Comparison of ENCODE assay signal across 33 cellular contexts in the genomic region with DNA sequence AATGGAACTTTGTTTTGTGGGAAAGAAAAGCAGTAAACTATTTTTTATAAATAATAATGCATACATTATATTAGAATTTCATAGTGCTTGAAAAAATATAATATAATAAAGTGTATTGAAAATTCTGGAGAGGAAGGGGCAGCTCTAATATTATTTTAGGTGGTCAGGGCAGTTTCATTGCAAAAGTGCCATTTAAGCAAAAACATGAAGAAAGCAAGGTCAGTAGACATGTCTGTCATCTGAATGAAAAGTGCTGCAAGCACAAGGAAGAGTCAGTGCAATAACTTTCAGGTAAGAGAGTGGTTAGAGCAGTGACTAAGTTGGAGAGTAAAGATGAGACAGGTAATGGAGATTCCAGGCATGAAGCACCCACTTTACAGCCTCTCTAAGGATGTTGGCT.
"Had no signal": no experiment of that assay in that cellular context is flagged by ENCODE, and none has a peak within 500 bp of the region (broad histone marks: within the 10 kb centered on the region; RNA-seq: fewer than 3 reads in every experiment).

No MANE protein-coding gene starts in this region.

- H3K9me3 ChIP-seq: adrenal gland, ascending aorta, body of pancreas, breast epithelium had no signal

- FAIRE-seq: astrocyte, bronchial epithelial cell had no signal

- H3K27me3 ChIP-seq: adrenal gland, ascending aorta, body of pancreas, breast epithelium, cardiac muscle cell had no signal

- H3K4me1 ChIP-seq: adrenal gland, ascending aorta, body of pancreas, breast epithelium had no signal

- DNase-seq: activated effector memory CD4-positive, alpha-beta T cell treated with anti-CD3 and anti-CD28 coated beads, Interleukin-2, amount 50 U/mL, for 16 hours; activated effector memory CD4-positive, alpha-beta T cell treated with Interleukin-2 at 50 U/mL for 16 hours; activated gamma-delta T cell; activated gamma-delta T cell treated with Interleukin-2 at 50 U/mL for 16 hours; activated naive CD4-positive, alpha-beta T cell; activated naive CD4-positive, alpha-beta T cell treated with anti-CD3 and anti-CD28 coated beads for 36 hours; activated naive CD4-positive, alpha-beta T cell treated with anti-CD3 and anti-CD28 coated beads, Interleukin-2, amount 10 ng/mL, durations not matched to agents 7 days and 5 days; activated naive CD4-positive, alpha-beta T cell treated with anti-CD3 and anti-CD28 coated beads, Interleukin-2, amount 50 U/mL, for 16 hours; activated naive CD4-positive, alpha-beta T cell treated with Interleukin-2 at 50 U/mL for 16 hours; activated naive CD8-positive, alpha-beta T cell treated with anti-CD3 and anti-CD28 coated beads for 36 hours; activated naive CD8-positive, alpha-beta T cell treated with anti-CD3 and anti-CD28 coated beads, Interleukin-2, amount 10 ng/mL, durations not matched to agents 7 days and 5 days; activated naive CD8-positive, alpha-beta T cell treated with anti-CD3 and anti-CD28 coated beads, Interleukin-2, amount 50 U/mL, for 24 hours; activated T-cell treated with anti-CD3 and anti-CD28 coated beads, Interleukin-2, amount 50 U/mL, for 1 hour; activated T-cell treated with anti-CD3 and anti-CD28 coated beads, Interleukin-2, amount 50 U/mL, for 24 hours; activated T-cell treated with anti-CD3 and anti-CD28 coated beads, Interleukin-2, amount 50 U/mL, for 4 hours; activated T-cell treated with anti-CD3 and anti-CD28 coated beads, Interleukin-2, amount 50 U/mL, for 48 hours; activated T-cell treated with anti-CD3 and anti-CD28 coated beads, Interleukin-2, amount 50 U/mL, for 72 hours; adrenal gland; amniotic stem cell; amygdala; anterior cingulate cortex; aorta; body of pancreas; caudate nucleus; central memory CD4-positive, alpha-beta T cell; cerebellar nuclear complex had no signal

- ATAC-seq: activated naive CD4-positive, alpha-beta T cell treated with anti-CD3 and anti-CD28 coated beads, Interleukin-2, amount 50 U/mL, for 72 hours; activated naive CD8-positive, alpha-beta T cell treated with anti-CD3 and anti-CD28 coated beads, Interleukin-2, amount 50 U/mL, for 24 hours; activated T-cell treated with anti-CD3 and anti-CD28 coated beads, Interleukin-2, amount 50 U/mL, for 4 hours; activated T-cell treated with anti-CD3 and anti-CD28 coated beads, Interleukin-2, amount 50 U/mL, for 72 hours; activated T-helper 17 cell treated with anti-CD3 and anti-CD28 coated beads, Interleukin-2, amount 50 U/mL, for 72 hours; body of pancreas had no signal

- H3K36me3 ChIP-seq: adrenal gland, ascending aorta, breast epithelium, cardiac muscle cell had no signal

- H3K27ac ChIP-seq: adrenal gland, ascending aorta, body of pancreas, breast epithelium, cardiac muscle cell had no signal

- H3K4me3 ChIP-seq: adrenal gland, ascending aorta, body of pancreas, breast epithelium, cardiac muscle cell had no signal
